ENCODE assay signal across 8 cellular contexts in the genomic region with DNA sequence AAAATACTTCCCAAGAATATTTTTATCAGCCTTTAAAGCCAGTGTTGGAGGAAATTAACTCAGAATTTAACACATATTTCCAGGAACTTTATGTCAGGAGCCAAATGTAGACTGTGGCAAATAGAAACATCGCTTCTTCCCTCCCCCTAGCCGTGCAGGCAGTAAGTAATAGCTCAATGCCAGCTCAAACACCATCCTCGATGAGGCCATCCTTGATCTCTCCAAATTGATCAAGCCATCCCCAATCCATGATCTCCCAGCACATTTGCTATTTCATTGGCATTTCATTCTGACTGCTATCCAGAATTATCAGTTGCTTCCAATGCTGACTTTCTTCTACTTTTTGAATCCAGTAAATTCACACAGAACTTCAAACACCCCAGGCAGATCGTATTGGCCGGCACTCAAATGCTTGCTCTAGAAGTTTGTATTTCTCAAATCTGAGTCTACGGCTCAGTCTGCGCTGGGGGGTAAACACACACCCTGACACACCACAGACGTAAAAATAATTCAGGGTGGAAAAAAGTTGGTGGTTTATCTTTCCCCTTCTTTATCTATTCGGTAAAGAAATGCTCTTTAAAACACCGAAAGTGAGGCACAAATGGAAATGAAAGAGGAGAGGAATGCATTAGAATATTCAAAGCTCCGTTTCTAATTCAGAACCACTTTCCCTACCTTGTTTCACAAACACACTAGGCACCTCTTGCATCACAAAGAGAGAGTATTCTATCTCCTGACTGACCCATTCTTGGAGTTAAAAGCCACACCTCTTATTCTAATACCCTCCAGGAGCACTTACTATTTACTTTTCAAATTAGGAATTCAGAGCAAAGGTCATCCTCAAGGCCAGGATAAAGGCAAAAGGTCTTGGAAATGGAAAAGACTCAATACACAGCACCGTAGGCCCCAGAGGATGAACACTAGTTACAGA. TPM values are rescaled to one million over a fixed set of nuclear protein-coding genes. Genes with fewer than 3 reads are reported as not detected.
A peak's percentile ranks its signal among the peaks of the same experiment; 100 is the strongest.
DNase-seq lines count a peak whose midpoint lies in the region; ATAC-seq and TF ChIP-seq lines count a peak whose summit lies in the region.

No MANE protein-coding gene starts in this region.

- H3K27ac ChIP-seq in lower lobe of right lung (peak overlapping the region; percentile 78), urinary bladder (ENCODE audit: low read depth) (no peak overlapping the region)

- WGBS in urinary bladder, result 11% methylated on average over 12 of the region's 12 CpGs

- TF ChIP-seq CTCF in HFF-Myc (IDR thresholded peaks at IDR 0.05; ENCODE audit: low read depth, low read length, missing control alignments), result no peak
- TF ChIP-seq CTCF in cardiac fibroblast (IDR thresholded peaks at IDR 0.05; ENCODE audit: low read depth, low read length), result no peak
- no peak for TF ChIP-seq CTCF in lower lobe of right lung (IDR thresholded peaks at IDR 0.05)

- no peaks in the 10 kb centered on the region for H3K27me3 ChIP-seq in lower lobe of right lung (ENCODE audit: low read depth)

- no peaks in the 10 kb centered on the region for H3K9me3 ChIP-seq in lower lobe of right lung

- DNase-seq in NCI-H2029 treated with DMSO at 0.1 percent for 48 hours (lab: John Stamatoyannopoulos, UW) (peak; percentile 10), NCI-H2029 (lab: John Stamatoyannopoulos, UW) (no peak), HFF-Myc (ENCODE audit: extremely low read depth, low read depth) (no peak), NCI-H526 treated with DMSO at 0.1 percent for 48 hours (lab: John Stamatoyannopoulos, UW) (peak; percentile 88), cardiac fibroblast (ENCODE audit: low read depth in 2 of 2) (peak; percentile 21 to 33), lower lobe of right lung (no peak)

- peak; percentile 38 to 44 for ATAC-seq in lower lobe of right lung
- no peak for ATAC-seq in GM21825 (IDR thresholded peaks at IDR 0.05; ENCODE audit: unreplicated experiment)

- H3K4me1 ChIP-seq in lower lobe of right lung, result peaks cover 12% of the 10 kb centered on the region
- no peaks in the 10 kb centered on the region for H3K4me1 ChIP-seq in urinary bladder (ENCODE audit: insufficient read depth)

- H3K4me3 ChIP-seq in HFF-Myc (replicated peaks; ENCODE audit: low read depth, low read length), result peak overlapping the region; percentile 71
- H3K4me3 ChIP-seq in cardiac fibroblast (replicated peaks in 1 of 2; ENCODE audit: low read depth in 2 of 2, low read length in 2 of 2), result peak overlapping the region; percentile 89 to 96
- peak overlapping the region; percentile 95 for H3K4me3 ChIP-seq in lower lobe of right lung
- peak overlapping the region; percentile 90 for H3K4me3 ChIP-seq in urinary bladder (ENCODE audit: low read depth, low read length)

- H3K36me3 ChIP-seq in lower lobe of right lung, result no peaks in the 10 kb centered on the region
- H3K36me3 ChIP-seq in urinary bladder (ENCODE audit: insufficient read depth), result no peaks in the 10 kb centered on the region

- intact Hi-C loops in lower lobe of right lung (cut with DNase I), result no loop called here

RNA-seq across cellular contexts. Expression of a gene that starts 1.0 kb away (rescaled TPM):
- total RNA-seq in lower lobe of right lung, result 9.4 TPM
- total RNA-seq in urinary bladder, result 29.9 TPM
- 9.2 TPM for polyA plus RNA-seq in urinary bladder

RNA-seq across cellular contexts. Expression of a gene that starts 54.6 kb away (rescaled TPM):
- not detected for total RNA-seq in lower lobe of right lung
- total RNA-seq in urinary bladder, result 0.11 TPM
- not detected for polyA plus RNA-seq in urinary bladder

Comparison
In these comparisons a context has a peak if more than half of its experiments do, and no peak if none do; other contexts are left out.
1. DNase-seq: peak in NCI-H2029 treated with DMSO at 0.1 percent for 48 hours (single experiment), NCI-H526 treated with DMSO at 0.1 percent for 48 hours (single experiment) and cardiac fibroblast (2 of 2); none in NCI-H2029 (single experiment), HFF-Myc (single experiment) and lower lobe of right lung (single experiment).
2. Peak in every context shown above with its lines, with median percentiles within 50 percentile points of each other: H3K4me3 ChIP-seq.